ENCODE assay signal across 14 cellular contexts in the genomic region with DNA sequence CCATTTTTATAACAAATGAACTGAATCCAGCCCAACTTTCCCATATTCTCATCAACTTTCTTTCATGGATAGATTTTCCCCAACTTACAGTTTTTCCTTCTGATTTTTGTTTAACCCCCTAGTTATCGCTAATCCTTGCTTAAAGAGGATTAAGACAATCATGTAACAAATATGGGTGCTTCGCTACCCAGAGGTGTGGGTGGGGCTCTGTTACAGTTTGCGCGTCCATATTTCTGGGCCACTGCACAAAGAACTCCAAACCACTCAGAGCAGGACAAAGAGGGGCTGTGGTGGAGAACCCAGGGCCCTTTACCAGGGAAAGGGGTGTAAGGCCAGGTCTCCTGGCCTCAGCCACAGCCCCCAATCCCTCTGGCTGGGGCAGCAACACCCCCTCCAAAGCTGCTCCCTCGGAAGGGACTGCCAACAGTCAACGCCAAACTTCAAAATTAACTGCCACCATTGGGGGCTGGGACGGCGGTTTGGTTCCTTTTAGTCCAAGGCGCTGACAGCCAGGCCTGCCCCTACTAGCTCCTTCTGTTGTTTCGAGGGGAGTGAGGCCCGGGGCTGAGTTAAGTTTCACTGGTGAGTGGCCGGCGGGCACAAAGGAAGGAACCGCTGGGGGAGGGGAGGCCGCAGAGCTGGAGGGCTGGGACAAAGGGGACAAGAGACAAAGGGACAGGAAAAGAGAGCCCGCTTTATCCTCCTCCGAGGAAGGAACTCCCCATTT. TPM values are rescaled to one million over a fixed set of nuclear protein-coding genes. Genes with fewer than 3 reads are reported as not detected.
DNase-seq lines count a peak whose midpoint lies in the region; FAIRE-seq and TF ChIP-seq lines count a peak whose summit lies in the region.
"Had no signal": no experiment of that assay in that cellular context is flagged by ENCODE, and none has a peak within 500 bp of the region (broad histone marks: within the 10 kb centered on the region; RNA-seq: fewer than 3 reads in every experiment).

No MANE protein-coding gene starts in this region.

- peaks cover 56% of the 10 kb centered on the region for H3K79me2 ChIP-seq in astrocyte (ENCODE audit: insufficient read depth, low read length)

- H3K27ac Mint-ChIP-seq in astrocyte (ENCODE audit: unreplicated experiment), result peak overlapping the region; percentile 88
- H3K27ac Mint-ChIP-seq: stimulated activated naive CD8-positive, alpha-beta T cell treated with anti-CD3 and anti-CD28 coated beads, Interleukin-15, Interleukin-2, amounts not matched to agents 100 ng/mL and 50 ng/mL, for 24 hours had no signal

- DNase-seq in left ventricle myocardium inferior (no peak), cardiac septum (ENCODE audit: low spot score) (no peak), astrocyte (ENCODE audit: low read depth) (no peak), vagina (ENCODE audit: extremely low spot score in 2 of 2) (no peak), foreskin melanocyte (no peak), MV-4-11 (lab: John Stamatoyannopoulos, UW) (no peak), DMS 273 (lab: John Stamatoyannopoulos, UW; ENCODE audit: unreplicated experiment) (no peak)
- DNase-seq: activated CD4-positive, alpha-beta T cell treated with anti-CD3 and anti-CD28 coated beads, Interleukin-2, amount 50 U/mL, for 48 hours; naive B cell; SJCRH30 had no signal

- H3K27ac ChIP-seq in left ventricle myocardium inferior (replicated peaks) (peak overlapping the region; percentile 76), astrocyte (ENCODE audit: low read depth, low read length) (no peak overlapping the region), mesodermal cell (ENCODE audit: low read depth, low read length, severe bottlenecking) (peak overlapping the region; percentile 93), vagina (peak overlapping the region; percentile 8)
- H3K27ac ChIP-seq: GM23248, SJCRH30 had no signal

- no peak overlapping the region for H3K9ac ChIP-seq in astrocyte (ENCODE audit: low read length)
- H3K9ac ChIP-seq: GM23248 had no signal

- no peaks in the 10 kb centered on the region for H3K27me3 Mint-ChIP-seq in astrocyte (ENCODE audit: low read depth, unreplicated experiment)
- H3K27me3 Mint-ChIP-seq: naive B cell; stimulated activated naive CD8-positive, alpha-beta T cell treated with anti-CD3 and anti-CD28 coated beads, Interleukin-15, Interleukin-2, amounts not matched to agents 100 ng/mL and 50 ng/mL, for 24 hours had no signal

- no peaks in the 10 kb centered on the region for H3K9me3 ChIP-seq in left ventricle myocardium inferior (replicated peaks)
- no peaks in the 10 kb centered on the region for H3K9me3 ChIP-seq in astrocyte (ENCODE audit: insufficient read depth, low read depth, low read length)
- H3K9me3 ChIP-seq in mesodermal cell (ENCODE audit: control insufficient read depth, low read length), result no peaks in the 10 kb centered on the region
- no peaks in the 10 kb centered on the region for H3K9me3 ChIP-seq in vagina
- H3K9me3 ChIP-seq: SJCRH30 had no signal

- H4K20me1 ChIP-seq in astrocyte (ENCODE audit: insufficient read depth, low read length), result peaks cover 86% of the 10 kb centered on the region

- H3K27me3 ChIP-seq in left ventricle myocardium inferior (ENCODE audit: low read depth), result no peaks in the 10 kb centered on the region
- no peaks in the 10 kb centered on the region for H3K27me3 ChIP-seq in astrocyte (ENCODE audit: insufficient read depth, low read length)
- no peaks in the 10 kb centered on the region for H3K27me3 ChIP-seq in vagina
- H3K27me3 ChIP-seq: SJCRH30 had no signal

- TF ChIP-seq POLR2A in vagina (IDR thresholded peaks at IDR 0.05), result no peak

- intact Hi-C loops in left ventricle myocardium inferior (cut with micrococcal nuclease), result no loop called here
- intact Hi-C loops in cardiac septum (cut with DNase I), result no loop called here
- intact Hi-C loops in vagina (cut with DNase I), result no loop called here

- peaks cover 33% of the 10 kb centered on the region for H3K36me3 Mint-ChIP-seq in astrocyte (ENCODE audit: low read depth, unreplicated experiment)
- H3K36me3 Mint-ChIP-seq: naive B cell had no signal

- H3K36me3 ChIP-seq in left ventricle myocardium inferior, result no peaks in the 10 kb centered on the region
- H3K36me3 ChIP-seq in astrocyte (ENCODE audit: insufficient read depth, low read length), result no peaks in the 10 kb centered on the region
- peaks cover 61% of the 10 kb centered on the region for H3K36me3 ChIP-seq in mesodermal cell (ENCODE audit: control insufficient read depth, insufficient read depth, low read length)
- no peaks in the 10 kb centered on the region for H3K36me3 ChIP-seq in vagina
- H3K36me3 ChIP-seq: SJCRH30 had no signal

- 12 to 26% methylated on average over 8 to 12 of the region's 17 CpGs for WGBS in mesodermal cell (ENCODE audit: insufficient coverage in 2 of 2), 2 experiments

- H3K4me1 ChIP-seq in left ventricle myocardium inferior, result peaks cover 87% of the 10 kb centered on the region
- H3K4me1 ChIP-seq in astrocyte (ENCODE audit: insufficient read depth, low read length), result peaks cover 11% of the 10 kb centered on the region
- H3K4me1 ChIP-seq in mesodermal cell (ENCODE audit: control insufficient read depth, insufficient read depth, low read length, poor library complexity, severe bottlenecking), result peaks cover 43% of the 10 kb centered on the region
- H3K4me1 ChIP-seq in vagina, result peaks cover 70% of the 10 kb centered on the region
- H3K4me1 ChIP-seq: SJCRH30 had no signal

- peak overlapping the region; percentile 60 for H3K4me3 Mint-ChIP-seq in astrocyte (ENCODE audit: unreplicated experiment)
- H3K4me3 Mint-ChIP-seq: stimulated activated naive CD8-positive, alpha-beta T cell treated with anti-CD3 and anti-CD28 coated beads, Interleukin-15, Interleukin-2, amounts not matched to agents 100 ng/mL and 50 ng/mL, for 24 hours had no signal

- no peaks in the 10 kb centered on the region for H3K9me3 Mint-ChIP-seq in astrocyte (ENCODE audit: unreplicated experiment)
- H3K9me3 Mint-ChIP-seq: activated naive CD4-positive, alpha-beta T cell treated with anti-CD3 and anti-CD28 coated beads, Interleukin-2, amount 50 U/mL, for 72 hours; naive B cell; stimulated activated naive CD8-positive, alpha-beta T cell treated with anti-CD3 and anti-CD28 coated beads, Interleukin-15, Interleukin-2, amounts not matched to agents 100 ng/mL and 50 ng/mL, for 24 hours had no signal

- H3K4me3 ChIP-seq in left ventricle myocardium inferior, result no peak overlapping the region
- H3K4me3 ChIP-seq in astrocyte (ENCODE audit: insufficient read depth, low read depth, low read length), result no peak overlapping the region
- no peak overlapping the region for H3K4me3 ChIP-seq in mesodermal cell (ENCODE audit: extremely low read depth, insufficient read depth, low read length, poor library complexity, severe bottlenecking)
- H3K4me3 ChIP-seq in vagina, result no peak overlapping the region
- H3K4me3 ChIP-seq: GM23248, SJCRH30 had no signal

- no peak for FAIRE-seq in astrocyte (lab: Jason Lieb, UNC)

- H3K4me1 Mint-ChIP-seq in astrocyte (ENCODE audit: low read depth, unreplicated experiment), result peaks cover 57% of the 10 kb centered on the region

- no peak overlapping the region for H2AFZ ChIP-seq in astrocyte (ENCODE audit: low read depth, low read length)
- H2AFZ ChIP-seq: GM23248 had no signal

- TF ChIP-seq CTCF in left ventricle myocardium inferior (IDR thresholded peaks at IDR 0.05; ENCODE audit: borderline replicate concordance), result no peak
- no peak for TF ChIP-seq CTCF in astrocyte (IDR thresholded peaks at IDR 0.05; ENCODE audit: insufficient read depth, low read depth, low read length)
- TF ChIP-seq CTCF in vagina (IDR thresholded peaks at IDR 0.05), result no peak

- no peak overlapping the region for H3K4me2 ChIP-seq in astrocyte (ENCODE audit: low read length)

RNA-seq across cellular contexts. Expression of a gene that starts 27.9 kb away (rescaled TPM):
- total RNA-seq in left ventricle myocardium inferior (57.7 TPM), cardiac septum (45.4 TPM), astrocyte (89.8 and 98.6 TPM in 2 replicates), vagina (70.7 TPM)
- polyA plus RNA-seq in mesodermal cell (2013, experiment 1 of 2), result 141 TPM
- 120 TPM for polyA plus RNA-seq in mesodermal cell (2013, experiment 2 of 2)
